ENCODE assay signal across 10 cellular contexts in the genomic region with DNA sequence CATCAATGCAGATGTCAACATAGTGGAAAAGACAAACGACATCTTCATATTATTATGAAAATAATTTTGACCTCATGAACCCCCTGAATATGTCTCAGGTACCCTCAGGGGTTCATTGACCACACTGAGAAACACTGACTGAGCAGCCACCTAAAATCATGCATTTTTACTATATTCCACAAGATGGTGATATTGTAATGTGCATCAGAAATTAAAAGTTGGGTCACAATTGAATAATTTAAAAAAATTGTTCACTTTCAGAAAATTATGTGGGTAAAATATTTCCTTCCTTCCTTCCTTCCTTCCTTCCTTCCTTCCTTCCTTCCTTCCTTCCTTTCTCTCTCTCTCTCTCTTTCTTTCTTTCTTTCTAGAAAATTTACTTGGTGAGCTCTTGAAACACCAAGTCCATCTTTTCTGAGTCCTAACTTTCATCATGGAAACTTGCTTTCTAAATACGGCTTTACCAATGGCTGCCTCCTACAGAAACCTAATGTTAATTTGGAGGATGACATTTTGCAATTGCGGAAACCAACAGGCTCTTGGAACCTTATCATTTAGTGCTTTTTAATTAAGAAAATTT.
DNase-seq lines count a peak whose midpoint lies in the region; ATAC-seq, FAIRE-seq and TF ChIP-seq lines count a peak whose summit lies in the region.
"Had no signal": no experiment of that assay in that cellular context is flagged by ENCODE, and none has a peak within 500 bp of the region (broad histone marks: within the 10 kb centered on the region; RNA-seq: fewer than 3 reads in every experiment).

No MANE protein-coding gene starts in this region.

- in situ Hi-C loops in ACHN (cut with HindIII; ENCODE audit: low pct_ligation_motif_present, low pct_unique_long_range_greater_than_20kb, low sequenced_read_pairs) (no loop called here), GM13977 (cut with MboI; ENCODE audit: low pct_unique_long_range_greater_than_20kb, low sequenced_read_pairs, unreplicated experiment) (loop anchor here (25.0 kb wide), 1 partner anchor 507 kb away; no protein-coding TSS in a partner anchor)

- POLR2A ChIA-PET in T-cell (lab: Charles Lee), result interaction anchor here in 1 of 2 donors (0.7 kb wide), 1 partner anchor 854 kb away, joined by 24 read pairs; no protein-coding TSS in a partner anchor

- ATAC-seq in T-cell (replicated peaks in 1 of 4) (no peak), GM21619 (IDR thresholded peaks at IDR 0.05; ENCODE audit: unreplicated experiment) (no peak)
- ATAC-seq: sciatic nerve had no signal

- peaks cover 2 to 6% (median 4%) of the 10 kb centered on the region in 3 donors for H3K4me1 Mint-ChIP-seq in T-cell

- H3K27me3 Mint-ChIP-seq in T-cell, result no peaks in the 10 kb centered on the region

- DNase-seq in ACHN (peak; percentile 2), GM13977 (ENCODE audit: low spot score) (peak; percentile 8), T-cell (no peak), left kidney (ENCODE audit: low read depth, low spot score) (peak; percentile 1), putamen (ENCODE audit: low spot score) (no peak), SKM-1 treated with dmso at 0.1 percent for 144 hours (lab: John Stamatoyannopoulos, UW; ENCODE audit: unreplicated experiment) (no peak), urothelium cell line (ENCODE audit: low spot score) (no peak)

- no peaks in the 10 kb centered on the region for H3K9me3 Mint-ChIP-seq in T-cell
- H3K9me3 Mint-ChIP-seq: T-helper 1 cell treated with Interleukin-12 subunit alpha and Interleukin-12 subunit beta and Interleukin-4 antibody, amounts not matched to agents 30 μg/mL and 1 μg/mL, for 36 hours had no signal

- peak; percentile 55 for TF ChIP-seq CTCF in GM13977 (IDR thresholded peaks at IDR 0.05; ENCODE audit: extremely low read depth, insufficient read depth, missing control alignments)

- peak overlapping the region in 1 of 3 donors; percentile 17 for H3K4me3 Mint-ChIP-seq in T-cell
- H3K4me3 Mint-ChIP-seq: T-helper 1 cell treated with Interleukin-12 subunit alpha and Interleukin-12 subunit beta and Interleukin-4 antibody, amounts not matched to agents 30 μg/mL and 1 μg/mL, for 36 hours had no signal

- no peak for FAIRE-seq in urothelium cell line (lab: Jason Lieb, UNC)

- CTCF ChIA-PET in T-cell (lab: Charles Lee), result interaction anchor here (0.6 to 2.7 kb wide), 19 partner anchors 177 to 1577 kb away, joined by 3 to 13 read pairs (median 5); no protein-coding TSS in a partner anchor

- peak overlapping the region; percentile 28 to 78 for H3K27ac Mint-ChIP-seq in T-cell
- H3K27ac Mint-ChIP-seq: T-helper 1 cell treated with Interleukin-12 subunit alpha and Interleukin-12 subunit beta and Interleukin-4 antibody, amounts not matched to agents 30 μg/mL and 1 μg/mL, for 36 hours had no signal

- no peaks in the 10 kb centered on the region for H3K36me3 Mint-ChIP-seq in T-cell

Comparison
In these comparisons a context has a peak if more than half of its experiments do, and no peak if none do; other contexts are left out.
1. DNase-seq: peak in ACHN (single experiment), GM13977 (single experiment) and left kidney (single experiment); none in T-cell (0 of 34), putamen (single experiment), SKM-1 treated with dmso at 0.1 percent for 144 hours (single experiment) and urothelium cell line (single experiment).